Comparison of ENCODE assay signal across 17 cellular contexts in the genomic region with DNA sequence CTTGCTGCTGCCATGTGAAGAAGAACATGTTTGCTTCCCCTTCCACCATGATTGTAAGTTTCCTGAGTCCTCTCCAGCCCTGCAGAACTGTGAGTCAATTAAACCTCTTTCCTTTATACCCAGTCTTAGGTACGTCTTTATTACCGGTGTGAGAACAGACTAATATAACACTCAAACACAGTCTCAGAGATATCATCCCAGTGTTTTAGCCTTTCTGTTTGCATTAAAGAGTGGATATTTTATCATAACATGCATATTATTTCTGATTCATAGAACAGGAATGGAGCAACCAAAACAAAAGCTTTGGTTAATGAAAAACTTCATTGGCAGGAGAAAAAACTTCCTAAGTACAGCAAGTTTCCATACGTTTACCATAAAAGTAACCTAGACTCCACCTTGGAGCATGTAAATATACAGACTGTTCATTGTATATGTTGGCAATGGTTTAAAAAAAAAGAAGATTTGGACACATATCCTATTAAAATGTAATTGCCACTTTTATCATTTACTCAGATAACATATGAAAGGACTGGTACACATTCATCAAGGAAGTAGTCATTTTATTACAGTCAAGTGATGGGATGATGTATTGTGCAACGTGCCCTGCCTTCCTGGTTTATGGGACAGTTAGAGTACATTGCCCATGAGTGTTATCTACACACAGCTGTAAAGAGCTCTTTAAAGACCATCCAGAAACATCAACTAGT.
DNase-seq lines count a peak whose midpoint lies in the region; ATAC-seq, FAIRE-seq and TF ChIP-seq lines count a peak whose summit lies in the region.
"Had no signal": no experiment of that assay in that cellular context is flagged by ENCODE, and none has a peak within 500 bp of the region (broad histone marks: within the 10 kb centered on the region; RNA-seq: fewer than 3 reads in every experiment).

No MANE protein-coding gene starts in this region.

- H3K36me3 ChIP-seq in Caco-2 (ENCODE audit: control insufficient read depth, insufficient read depth, low read length) (no peaks in the 10 kb centered on the region), K562 (ENCODE audit: control insufficient read depth, insufficient read depth, low read length) (no peaks in the 10 kb centered on the region), mucosa of descending colon (ENCODE audit: low read depth) (no peaks in the 10 kb centered on the region)
- H3K36me3 ChIP-seq: esophagus squamous epithelium, spleen had no signal

- no peaks in the 10 kb centered on the region for H4K20me1 ChIP-seq in K562 (replicated peaks; ENCODE audit: control insufficient read depth, insufficient read depth, low read length)

- TF ChIP-seq RAD21 in K562 (CRISPR knock-in tag; conservative IDR thresholded peaks at IDR 0.05 in 1 of 2, IDR thresholded peaks at IDR 0.05 in 1 of 2): no peak

- WGBS in K562 (ENCODE audit: insufficient coverage, low coverage, missing lambda C conversion rate): 11% methylated on average over 4 of the region's 4 CpGs

- no peak overlapping the region for H3K4me2 ChIP-seq in K562 (ENCODE audit: insufficient read depth, low read length)

- no peak overlapping the region for H3K4me3 Mint-ChIP-seq in Caco-2 (ENCODE audit: unreplicated experiment)

- no peak overlapping the region for H3K9ac ChIP-seq in K562 (ENCODE audit: insufficient read depth in 1 of 2, low read depth in 2 of 2, low read length in 2 of 2)

- no peak overlapping the region for H3K4me3 ChIP-seq in Caco-2 (ENCODE audit: low read depth, low read length)
- no peak overlapping the region for H3K4me3 ChIP-seq in K562
- peak overlapping the region; percentile 7 for H3K4me3 ChIP-seq in mucosa of descending colon
- H3K4me3 ChIP-seq: esophagus squamous epithelium, spleen had no signal

- in situ Hi-C loops in K562 (cut with MboI): no loop called here

- TF ChIP-seq POLR2A in K562 (conservative IDR thresholded peaks at IDR 0.05): no peak

- H3K27me3 Mint-ChIP-seq in Caco-2 (ENCODE audit: insufficient read depth, unreplicated experiment): no peaks in the 10 kb centered on the region

- no TSS peak for BruUV-seq in Caco-2 (replicated peaks; lab: Mats Ljungman, UMichigan)
- no TSS peak for BruUV-seq in K562 (replicated peaks; lab: Mats Ljungman, UMichigan)

- DNase-seq in Caco-2: peak; percentile 37 to 67
- DNase-seq in LoVo (ENCODE audit: low spot score): peak; percentile 87
- DNase-seq in K562 (ENCODE audit: extremely low read depth in 1 of 4, low spot score in 3 of 4): no peak
- DNase-seq in mucosa of descending colon: peak in 1 of 3 donors; percentile 87
- DNase-seq in frontal cortex (ENCODE audit: low spot score in 2 of 2): no peak
- DNase-seq in head of caudate nucleus: no peak
- DNase-seq: activated CD4-positive, alpha-beta T cell treated with anti-CD3 and anti-CD28 coated beads, Interleukin-2, amount 50 U/mL, for 1 hour; activated naive CD4-positive, alpha-beta T cell; C1 segment of cervical spinal cord; esophagus squamous epithelium; left cardiac atrium; NCI-H1694; spleen; stimulated activated CD8-positive, alpha-beta memory T cell treated with anti-CD3 and anti-CD28 coated beads, Interleukin-4, amount 100 ng/mL, for 48 hours; T-helper 2 cell had no signal

- CTCF ChIA-PET in Caco-2 (lab: Charles Lee) (no interaction called here), K562 (lab: Yijun Ruan, JAX; ENCODE audit: low intra/inter-chr PET ratio) (no interaction called here)

- no peak overlapping the region for H2AFZ ChIP-seq in K562 (ENCODE audit: low read depth, low read length)

- no peak for TF ChIP-seq EP300 in K562 (IDR thresholded peaks at IDR 0.05; ENCODE audit: low read length)

- no peaks in the 10 kb centered on the region for H3K9me3 ChIP-seq in Caco-2
- H3K9me3 ChIP-seq in K562 (replicated peaks; ENCODE audit: control insufficient read depth, insufficient read depth, low read depth, low read length): no peaks in the 10 kb centered on the region
- no peaks in the 10 kb centered on the region for H3K9me3 ChIP-seq in mucosa of descending colon
- H3K9me3 ChIP-seq: esophagus squamous epithelium had no signal

- POLR2A ChIA-PET in Caco-2 (lab: Charles Lee) (no interaction called here), K562 (lab: Yijun Ruan, JAX) (no interaction called here)

- H3K27ac Mint-ChIP-seq in Caco-2 (ENCODE audit: unreplicated experiment): peak overlapping the region; percentile 53

- H3K27me3 ChIP-seq in Caco-2 (replicated peaks; ENCODE audit: control insufficient read depth, insufficient read depth, low read length): no peaks in the 10 kb centered on the region
- H3K27me3 ChIP-seq in K562 (ENCODE audit: control insufficient read depth in 2 of 2, insufficient read depth in 2 of 2, low read length in 2 of 2): peaks cover 16 to 29% of the 10 kb centered on the region in 2 experiments; a peak in 4 of 5 replicates
- H3K27me3 ChIP-seq: esophagus squamous epithelium, spleen had no signal

- H3K9me1 ChIP-seq in K562 (ENCODE audit: control insufficient read depth, insufficient read depth, low read length): no peaks in the 10 kb centered on the region

- TF ChIP-seq CTCF in Caco-2 (IDR thresholded peaks at IDR 0.05; ENCODE audit: insufficient read depth in 1 of 2, low read depth in 1 of 2, low read length in 1 of 2, severe bottlenecking in 1 of 2, unreplicated experiment in 1 of 2): no peak
- TF ChIP-seq CTCF in K562 (IDR thresholded peaks at IDR 0.05 in 2 of 3, conservative IDR thresholded peaks at IDR 0.05 in 1 of 3; ENCODE audit: insufficient read depth in 2 of 3, low read depth in 1 of 3, low read length in 3 of 3): no peak
- TF ChIP-seq CTCF in mucosa of descending colon (IDR thresholded peaks at IDR 0.05): no peak

- no peaks in the 10 kb centered on the region for H3K79me2 ChIP-seq in K562 (ENCODE audit: control insufficient read depth, insufficient read depth, low read length)

- H3K27ac ChIP-seq in K562 (ENCODE audit: extremely low read depth, low read depth, low read length): no peak overlapping the region
- H3K27ac ChIP-seq: esophagus squamous epithelium, spleen had no signal

- intact Hi-C loops in Caco-2 (cut with micrococcal nuclease; ENCODE audit: unreplicated experiment) (no loop called here), K562 (cut with micrococcal nuclease) (no loop called here), mucosa of descending colon (cut with DNase I, micrococcal nuclease) (loop anchor here in 1 of 2 donors (5.0 to 10.0 kb wide), 2 partner anchors 33 to 136 kb away; no protein-coding TSS in a partner anchor), head of caudate nucleus (cut with DNase I) (no loop called here)

- FAIRE-seq in K562 (lab: Jason Lieb, UNC) (no peak), frontal cortex (lab: Jason Lieb, UNC) (no peak)

- H3K4me1 Mint-ChIP-seq in Caco-2 (ENCODE audit: low read depth, unreplicated experiment): peaks cover 5% of the 10 kb centered on the region

- ATAC-seq in K562 (no peak), mucosa of descending colon (peak; percentile 88), GM21717 (IDR thresholded peaks at IDR 0.05; ENCODE audit: unreplicated experiment) (no peak), GM19467 (IDR thresholded peaks at IDR 0.05; ENCODE audit: unreplicated experiment) (no peak)
- ATAC-seq: left cardiac atrium had no signal

- no peaks in the 10 kb centered on the region for H3K36me3 Mint-ChIP-seq in Caco-2 (ENCODE audit: insufficient read depth, unreplicated experiment)

- H3K4me1 ChIP-seq in Caco-2: peaks cover 21% of the 10 kb centered on the region; the same call in 1 of the 2 replicates
- H3K4me1 ChIP-seq in K562 (replicated peaks in 1 of 2; ENCODE audit: control insufficient read depth in 2 of 2, insufficient read depth in 2 of 2, low read length in 2 of 2): no peaks in the 10 kb centered on the region
- H3K4me1 ChIP-seq in mucosa of descending colon (ENCODE audit: low read depth): peaks cover 6% of the 10 kb centered on the region
- H3K4me1 ChIP-seq: spleen had no signal

- no peaks in the 10 kb centered on the region for H3K9me3 Mint-ChIP-seq in Caco-2 (ENCODE audit: unreplicated experiment)

TF ChIP-seq in K562, 482 proteins besides CTCF, POLR2A, EP300 and RAD21:
- TF ChIP-seq TBP (optimal IDR thresholded peaks at IDR 0.05; ENCODE audit: low read depth, low read length) (no peak), CEBPB (tag; IDR thresholded peaks at IDR 0.05) (peak; percentile 60), CEBPG (CRISPR knock-in tag; IDR thresholded peaks at IDR 0.05) (no peak), CEBPG (tag; conservative IDR thresholded peaks at IDR 0.05 in 1 of 2, IDR thresholded peaks at IDR 0.05 in 1 of 2) (0 out of 4 replicates have a peak, but pooled peaks have one; percentile 17 to 46), ERF (CRISPR knock-in tag; IDR thresholded peaks at IDR 0.05) (no peak), HDAC8 (tag; IDR thresholded peaks at IDR 0.05) (no peak)
- TF ChIP-seq, protein P1, sequence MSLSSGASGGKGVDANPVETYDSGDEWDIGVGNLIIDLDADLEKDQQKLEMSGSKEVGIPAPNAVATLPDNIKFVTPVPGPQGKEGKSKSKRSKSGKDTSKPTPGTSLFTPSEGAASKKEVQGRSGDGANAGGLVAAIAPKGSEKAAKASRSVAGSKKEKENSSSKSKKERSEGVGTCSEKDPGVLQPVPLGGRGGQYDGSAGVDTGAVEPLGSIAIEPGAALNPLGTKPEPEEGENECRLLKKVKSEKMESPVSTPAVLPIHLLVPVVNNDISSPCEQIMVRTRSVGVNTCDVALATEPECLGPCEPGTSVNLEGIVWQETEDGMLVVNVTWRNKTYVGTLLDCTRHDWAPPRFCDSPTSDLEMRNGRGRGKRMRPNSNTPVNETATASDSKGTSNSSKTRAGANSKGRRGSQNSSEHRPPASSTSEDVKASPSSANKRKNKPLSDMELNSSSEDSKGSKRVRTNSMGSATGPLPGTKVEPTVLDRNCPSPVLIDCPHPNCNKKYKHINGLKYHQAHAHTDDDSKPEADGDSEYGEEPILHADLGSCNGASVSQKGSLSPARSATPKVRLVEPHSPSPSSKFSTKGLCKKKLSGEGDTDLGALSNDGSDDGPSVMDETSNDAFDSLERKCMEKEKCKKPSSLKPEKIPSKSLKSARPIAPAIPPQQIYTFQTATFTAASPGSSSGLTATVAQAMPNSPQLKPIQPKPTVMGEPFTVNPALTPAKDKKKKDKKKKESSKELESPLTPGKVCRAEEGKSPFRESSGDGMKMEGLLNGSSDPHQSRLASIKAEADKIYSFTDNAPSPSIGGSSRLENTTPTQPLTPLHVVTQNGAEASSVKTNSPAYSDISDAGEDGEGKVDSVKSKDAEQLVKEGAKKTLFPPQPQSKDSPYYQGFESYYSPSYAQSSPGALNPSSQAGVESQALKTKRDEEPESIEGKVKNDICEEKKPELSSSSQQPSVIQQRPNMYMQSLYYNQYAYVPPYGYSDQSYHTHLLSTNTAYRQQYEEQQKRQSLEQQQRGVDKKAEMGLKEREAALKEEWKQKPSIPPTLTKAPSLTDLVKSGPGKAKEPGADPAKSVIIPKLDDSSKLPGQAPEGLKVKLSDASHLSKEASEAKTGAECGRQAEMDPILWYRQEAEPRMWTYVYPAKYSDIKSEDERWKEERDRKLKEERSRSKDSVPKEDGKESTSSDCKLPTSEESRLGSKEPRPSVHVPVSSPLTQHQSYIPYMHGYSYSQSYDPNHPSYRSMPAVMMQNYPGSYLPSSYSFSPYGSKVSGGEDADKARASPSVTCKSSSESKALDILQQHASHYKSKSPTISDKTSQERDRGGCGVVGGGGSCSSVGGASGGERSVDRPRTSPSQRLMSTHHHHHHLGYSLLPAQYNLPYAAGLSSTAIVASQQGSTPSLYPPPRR (CRISPR knock-in tag; IDR thresholded peaks at IDR 0.05; ENCODE audit: borderline replicate concordance): no peak

Comparison
In these comparisons a context has a peak if more than half of its experiments do, and no peak if none do; other contexts are left out.
1. DNase-seq: peak in Caco-2 (2 of 2) and LoVo (single experiment); none in K562 (0 of 4), frontal cortex (0 of 2) and head of caudate nucleus (0 of 42).